ENCODE assay signal across 1 cellular context in genomic region chr14:20415723-20416622, GRCh38.
TF ChIP-seq lines count a peak whose summit lies in the region.

No MANE protein-coding gene starts in this region.

TF ChIP-seq in HepG2, 621 proteins besides CTCF, POLR2A, EP300 and RAD21 (continues in another document):
- TF ChIP-seq SAP130 (CRISPR knock-in tag; IDR thresholded peaks at IDR 0.05; ENCODE audit: low read depth) = peak; percentile 70
- no peak for TF ChIP-seq ZNF512B (CRISPR knock-in tag; IDR thresholded peaks at IDR 0.05; ENCODE audit: borderline replicate concordance)
- TF ChIP-seq ZFP36L1 (CRISPR knock-in tag; IDR thresholded peaks at IDR 0.05) = 0 out of 2 replicates have a peak, but pooled peaks have one; percentile 43
- 0 out of 2 replicates have a peak, but pooled peaks have one; percentile 20 for TF ChIP-seq ZBTB25 (CRISPR knock-in tag; IDR thresholded peaks at IDR 0.05)
- TF ChIP-seq CEBPG (CRISPR knock-in tag; IDR thresholded peaks at IDR 0.05) = peak; percentile 55
- TF ChIP-seq GATAD2A (CRISPR knock-in tag; IDR thresholded peaks at IDR 0.05) = peak; percentile 52; the same call in 1 of the 2 replicates
- peak; percentile 65; the same call in 1 of the 2 replicates for TF ChIP-seq THRA (CRISPR knock-in tag; IDR thresholded peaks at IDR 0.05; ENCODE audit: borderline replicate concordance)
- TF ChIP-seq PRDM10 (CRISPR knock-in tag; IDR thresholded peaks at IDR 0.05; ENCODE audit: low read depth) = 0 out of 2 replicates have a peak, but pooled peaks have one; percentile 18
- TF ChIP-seq DNMT3B (CRISPR knock-in tag; conservative IDR thresholded peaks at IDR 0.05) = peak; percentile 56; the same call in 1 of the 2 replicates
- no peak for TF ChIP-seq USF2 (IDR thresholded peaks at IDR 0.05; ENCODE audit: low read depth, low read length)
- no peak for TF ChIP-seq USF2 (CRISPR knock-in tag; IDR thresholded peaks at IDR 0.05; ENCODE audit: borderline replicate concordance)
- TF ChIP-seq MIXL1 (CRISPR knock-in tag; IDR thresholded peaks at IDR 0.05) = peak; percentile 94
- TF ChIP-seq HNRNPUL1 (IDR thresholded peaks at IDR 0.05; ENCODE audit: low read depth, low read length) = no peak
- TF ChIP-seq ERF (CRISPR knock-in tag; IDR thresholded peaks at IDR 0.05) = peak; percentile 60; the same call in 1 of the 2 replicates
- peak; percentile 70; the same call in 1 of the 2 replicates for TF ChIP-seq ARID3A (IDR thresholded peaks at IDR 0.05; ENCODE audit: low read depth, low read length)
- TF ChIP-seq MXD4 (CRISPR knock-in tag; IDR thresholded peaks at IDR 0.05) = 0 out of 2 replicates have a peak, but pooled peaks have one; percentile 60
- peak; percentile 24; the same call in 1 of the 2 replicates for TF ChIP-seq ZNF652 (CRISPR knock-in tag; IDR thresholded peaks at IDR 0.05; ENCODE audit: borderline replicate concordance, low read depth)
- TF ChIP-seq CC2D1A (CRISPR knock-in tag; IDR thresholded peaks at IDR 0.05) = no peak
- TF ChIP-seq ZSCAN5A (CRISPR knock-in tag; IDR thresholded peaks at IDR 0.05; ENCODE audit: borderline replicate concordance) = 0 out of 2 replicates have a peak, but pooled peaks have one; percentile 26
- no peak for TF ChIP-seq RORA (CRISPR knock-in tag; IDR thresholded peaks at IDR 0.05)
- TF ChIP-seq ZNF205 (CRISPR knock-in tag; IDR thresholded peaks at IDR 0.05) = no peak
- peak; percentile 53; the same call in 1 of the 2 replicates for TF ChIP-seq SMC3 (IDR thresholded peaks at IDR 0.05; ENCODE audit: low read length)
- 0 out of 2 replicates have a peak, but pooled peaks have one; percentile 45 for TF ChIP-seq ZNF124 (CRISPR knock-in tag; IDR thresholded peaks at IDR 0.05)
- TF ChIP-seq ZSCAN29 (CRISPR knock-in tag; conservative IDR thresholded peaks at IDR 0.05) = no peak
- peak; percentile 39; the same call in 1 of the 2 replicates for TF ChIP-seq KAT8 (CRISPR knock-in tag; IDR thresholded peaks at IDR 0.05)
- TF ChIP-seq ELF1 (CRISPR knock-in tag; IDR thresholded peaks at IDR 0.05) = peak; percentile 25; the same call in 1 of the 2 replicates
- TF ChIP-seq NR2F6 (IDR thresholded peaks at IDR 0.05) = no peak
- 0 out of 2 replicates have a peak, but pooled peaks have one; percentile 14 for TF ChIP-seq NR2F6 (CRISPR knock-in tag; IDR thresholded peaks at IDR 0.05)
- TF ChIP-seq FOXO4 (CRISPR knock-in tag; conservative IDR thresholded peaks at IDR 0.05) = 0 out of 2 replicates have a peak, but pooled peaks have one; percentile 77
- no peak for TF ChIP-seq ZNF460 (CRISPR knock-in tag; IDR thresholded peaks at IDR 0.05; ENCODE audit: borderline replicate concordance)
- no peak for TF ChIP-seq NKX3-1 (CRISPR knock-in tag; IDR thresholded peaks at IDR 0.05)
- peak; percentile 48 for TF ChIP-seq RXRB (CRISPR knock-in tag; IDR thresholded peaks at IDR 0.05; ENCODE audit: borderline replicate concordance)
- TF ChIP-seq PLRG1 (conservative IDR thresholded peaks at IDR 0.05) = no peak
- TF ChIP-seq KLF16 (CRISPR knock-in tag; IDR thresholded peaks at IDR 0.05) = 0 out of 4 replicates have a peak, but pooled peaks of 1 of the 2 experiments have one; percentile 55
- TF ChIP-seq IRF2 (CRISPR knock-in tag; IDR thresholded peaks at IDR 0.05) = 0 out of 2 replicates have a peak, but pooled peaks have one; percentile 52
- TF ChIP-seq NR0B2 (CRISPR knock-in tag; IDR thresholded peaks at IDR 0.05) = no peak
- peak; percentile 49 to 66; a peak in 1 of 4 replicates for TF ChIP-seq HMGXB4 (CRISPR knock-in tag; IDR thresholded peaks at IDR 0.05; ENCODE audit: borderline replicate concordance in 1 of 2, low read depth in 1 of 2)
- TF ChIP-seq ZNF230 (CRISPR knock-in tag; IDR thresholded peaks at IDR 0.05) = peak; percentile 63; the same call in 1 of the 2 replicates
- TF ChIP-seq ZMAT5 (CRISPR knock-in tag; IDR thresholded peaks at IDR 0.05; ENCODE audit: borderline replicate concordance, low read depth) = no peak
- TF ChIP-seq CEBPB (IDR thresholded peaks at IDR 0.05; ENCODE audit: borderline replicate concordance, low read depth, low read length) = 0 out of 2 replicates have a peak, but pooled peaks have one; percentile 27
- TF ChIP-seq ZNF331 (CRISPR knock-in tag; IDR thresholded peaks at IDR 0.05) = 0 out of 2 replicates have a peak, but pooled peaks have one; percentile 14
- TF ChIP-seq ZNF777 (CRISPR knock-in tag; IDR thresholded peaks at IDR 0.05) = no peak
- TF ChIP-seq ZNF335 (CRISPR knock-in tag; IDR thresholded peaks at IDR 0.05) = peak; percentile 95
